In the genomic region with DNA sequence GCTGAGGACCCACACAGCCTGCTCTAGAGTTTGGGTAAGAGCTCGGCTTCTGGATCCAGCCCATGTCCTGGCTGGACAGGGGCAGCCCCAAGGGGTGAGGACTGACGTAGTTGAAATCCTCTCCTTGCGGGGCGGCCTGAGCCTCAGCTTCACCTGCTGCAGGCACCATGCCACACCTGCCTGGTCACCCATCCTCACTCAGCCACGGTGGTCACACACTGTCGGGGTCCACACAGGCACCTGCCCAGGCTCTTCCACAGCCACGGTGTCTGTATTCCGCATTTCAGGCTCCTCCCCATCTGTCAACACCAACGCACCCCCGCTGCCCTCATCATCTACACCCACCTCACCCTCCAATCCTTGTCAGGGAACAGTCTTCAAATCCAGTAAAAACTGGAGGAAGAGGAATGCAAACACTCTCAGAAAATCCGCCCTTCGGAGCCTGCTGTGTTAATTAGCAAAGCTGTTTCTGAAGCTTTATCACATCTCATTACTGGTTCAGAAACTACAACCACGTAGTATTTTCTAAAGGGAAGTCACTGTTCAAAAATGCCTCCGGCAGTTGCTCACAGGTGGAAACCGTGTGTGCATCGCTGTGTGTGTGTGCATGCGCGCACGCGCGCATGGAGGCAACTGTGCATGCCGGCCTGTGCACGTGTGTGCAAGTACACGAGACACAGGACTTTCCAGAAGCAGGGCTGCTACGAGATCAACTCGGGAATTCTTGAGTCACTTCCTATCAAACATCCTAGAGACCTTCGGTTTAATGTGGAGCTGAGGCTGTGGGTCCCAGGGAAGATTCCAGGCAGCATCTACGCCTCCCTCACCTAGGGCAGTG, we compare ENCODE assay signal across 13 cellular contexts. TPM values are rescaled to one million over a fixed set of nuclear protein-coding genes. Genes with fewer than 3 reads are reported as not detected.
DNase-seq lines count a peak whose midpoint lies in the region; ATAC-seq and TF ChIP-seq lines count a peak whose summit lies in the region.
"Had no signal": no experiment of that assay in that cellular context is flagged by ENCODE, and none has a peak within 500 bp of the region (broad histone marks: within the 10 kb centered on the region; RNA-seq: fewer than 3 reads in every experiment).

No MANE protein-coding gene starts in this region.

- DNase-seq in right atrium auricular region (ENCODE audit: low spot score) (peak; percentile 52), Right ventricle myocardium inferior (ENCODE audit: missing footprints) (no peak), mesenteric fat pad (ENCODE audit: low spot score) (peak; percentile 80), NCI-H1694 treated with DMSO at 0.1 percent for 48 hours (lab: John Stamatoyannopoulos, UW) (no peak)
- no peak for DNase-seq in central memory CD4-positive, alpha-beta T cell
- DNase-seq: cortex of kidney, DMS79, NCI-H1105, NCI-H524, T-helper 17 cell had no signal

- no peaks in the 10 kb centered on the region for H3K4me1 ChIP-seq in right atrium auricular region
- H3K4me1 ChIP-seq in thymus (ENCODE audit: control insufficient read depth, insufficient read depth, low read length): no peaks in the 10 kb centered on the region

- intact Hi-C loops in Right ventricle myocardium inferior (cut with DNase I): no loop called here

- H3K9me3 Mint-ChIP-seq in brain: peaks cover 0 to 52% (median 18%) of the 10 kb centered on the region in 5 experiments

- ATAC-seq in Right ventricle myocardium inferior: no peak
- ATAC-seq in GM21528 (IDR thresholded peaks at IDR 0.05; ENCODE audit: low FRiP score, unreplicated experiment): no peak

- H3K36me3 Mint-ChIP-seq in brain: peaks cover 83% of the 10 kb centered on the region

- H3K9me3 ChIP-seq in right atrium auricular region (no peaks in the 10 kb centered on the region), thymus (ENCODE audit: control insufficient read depth) (peaks cover 9% of the 10 kb centered on the region)

- H3K27ac ChIP-seq in right atrium auricular region (no peak overlapping the region), thymus (ENCODE audit: low read depth) (peak overlapping the region; percentile 1)

- H3K27ac Mint-ChIP-seq in brain: peak overlapping the region in 4 of 5 experiments; percentile 20 to 87 (median 59)

- no peaks in the 10 kb centered on the region for H3K27me3 ChIP-seq in right atrium auricular region
- H3K27me3 ChIP-seq in thymus (ENCODE audit: control insufficient read depth, insufficient read depth): no peaks in the 10 kb centered on the region

- no peaks in the 10 kb centered on the region for H3K27me3 Mint-ChIP-seq in brain
- H3K27me3 Mint-ChIP-seq: T-helper 17 cell had no signal

- no peak overlapping the region for H3K4me3 ChIP-seq in right atrium auricular region
- no peak overlapping the region for H3K4me3 ChIP-seq in thymus (ENCODE audit: low read length)

- H3K36me3 ChIP-seq in right atrium auricular region (peaks cover 32% of the 10 kb centered on the region), thymus (ENCODE audit: control insufficient read depth, insufficient read depth) (peaks cover 45% of the 10 kb centered on the region)

- peak overlapping the region in 1 of 5 experiments; percentile 15 for H3K4me3 Mint-ChIP-seq in brain

- peaks cover 21% of the 10 kb centered on the region for H3K4me1 Mint-ChIP-seq in brain

- TF ChIP-seq CTCF in right atrium auricular region (IDR thresholded peaks at IDR 0.05) (no peak), brain (conservative IDR thresholded peaks at IDR 0.05) (no peak)

- WGBS in thymus: 98% methylated on average over 28 of the region's 28 CpGs

RNA-seq across cellular contexts. Expression of gene SLC66A2, which starts 38.2 kb away (rescaled TPM):
- total RNA-seq in right atrium auricular region (10 to 100 TPM; 21.4 to 22.9 TPM), Right ventricle myocardium inferior (29.3 TPM), mesenteric fat pad (85.9 TPM)
- polyA plus RNA-seq in brain (ENCODE audit: insufficient read depth, low read depth, low replicate concordance) (45.1 TPM), thymus (91.3 TPM)

RNA-seq across cellular contexts. Expression of gene HSBP1L1, which starts 51.2 kb away (rescaled TPM):
- total RNA-seq in right atrium auricular region: 10 to 100 TPM in 1 of 2 donors, 1 to 10 TPM in 1; 8.6 to 13.0 TPM
- 12.5 TPM for total RNA-seq in Right ventricle myocardium inferior
- 3.3 TPM for polyA plus RNA-seq in brain (ENCODE audit: insufficient read depth, low read depth, low replicate concordance)
- total RNA-seq in mesenteric fat pad: 18.8 TPM
- 25.8 TPM for polyA plus RNA-seq in thymus

Comparison
In these comparisons a context has a peak if more than half of its experiments do, and no peak if none do; other contexts are left out.
1. DNase-seq: peak in right atrium auricular region (single experiment) and mesenteric fat pad (single experiment); none in Right ventricle myocardium inferior (single experiment), NCI-H1694 treated with DMSO at 0.1 percent for 48 hours (single experiment) and central memory CD4-positive, alpha-beta T cell (single experiment).